ENCODE assay signal across 34 cellular contexts in the genomic region with DNA sequence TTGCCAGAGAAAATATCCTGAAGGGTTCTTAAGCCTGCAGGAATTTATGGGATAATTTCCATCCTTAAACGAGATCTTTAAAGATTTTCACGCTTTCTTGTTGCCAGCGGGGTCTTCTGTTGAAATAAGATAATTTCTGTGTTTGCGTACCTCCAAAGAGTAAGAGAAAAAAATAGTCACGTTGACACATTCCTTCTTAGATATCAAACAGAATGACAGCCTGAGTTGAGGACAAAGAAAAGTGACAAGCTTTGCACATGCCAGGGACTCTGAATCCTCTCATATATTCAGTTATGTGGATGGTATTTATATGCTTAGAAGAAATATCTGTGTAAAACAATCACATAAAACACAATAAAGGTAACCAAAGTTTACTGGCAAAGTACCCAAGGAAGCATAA.
"Had no signal": no experiment of that assay in that cellular context is flagged by ENCODE, and none has a peak within 500 bp of the region (broad histone marks: within the 10 kb centered on the region; RNA-seq: fewer than 3 reads in every experiment).

No MANE protein-coding gene starts in this region.

- H3K9ac ChIP-seq: KMS-11 had no signal

- H3K27ac ChIP-seq: KMS-11 had no signal

- H3K4me2 ChIP-seq: KMS-11 had no signal

- H3K27me3 ChIP-seq: MG63 had no signal

- H3K9me3 ChIP-seq: MG63 had no signal

- H3K36me3 ChIP-seq: MG63 had no signal

- DNase-seq: Karpas-422, Kasumi-1, KG1, MG63, MM.1S, MV-4-11, NCI-H1048, NCI-H1092, NCI-H1092 treated with DMSO at 0.1 percent for 48 hours, NCI-H1105, NCI-H1105 treated with DMSO at 0.1 percent for 48 hours, NCI-H1417, NCI-H1417 treated with DMSO at 0.1 percent for 48 hours, NCI-H1436, NCI-H1436 treated with DMSO at 0.1 percent for 48 hours, NCI-H146, NCI-H1694, NCI-H1694 treated with DMSO at 0.1 percent for 48 hours, NCI-H187, NCI-H187 treated with DMSO at 0.1 percent for 48 hours, NCI-H1930, NCI-H2029, NCI-H2029 treated with DMSO at 0.1 percent for 48 hours, NCI-H2081, NCI-H2081 treated with DMSO at 0.1 percent for 48 hours, NCI-H2107, NCI-H2171, NCI-H2171 treated with DMSO at 0.1 percent for 48 hours, NCI-H2227 treated with DMSO at 0.1 percent for 48 hours, NCI-H226, NCI-H345, NCI-H446, NCI-H446 treated with DMSO at 0.1 percent for 48 hours had no signal

- H3K4me3 ChIP-seq: MG63 had no signal
